In the genomic region with DNA sequence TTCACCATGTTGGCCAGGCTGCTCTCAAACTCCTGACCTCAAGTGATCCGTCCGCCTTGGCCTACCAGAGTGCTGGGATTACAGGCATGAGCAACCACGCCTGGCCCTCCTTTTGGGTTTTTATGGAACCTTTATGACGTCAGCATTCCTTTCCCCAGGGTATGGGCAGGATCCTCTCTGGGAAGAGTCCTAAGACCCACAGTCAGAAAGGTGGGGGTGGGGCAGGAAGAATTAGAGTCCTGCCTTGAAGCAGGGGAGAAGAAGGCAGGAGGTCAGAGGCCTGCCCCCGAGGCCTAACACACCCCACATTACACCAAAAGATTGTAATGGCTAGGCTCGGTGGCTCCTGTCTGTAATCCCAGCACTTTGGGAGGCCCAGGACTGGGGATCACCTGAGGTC, we compare ENCODE assay signal across 21 cellular contexts. TPM values are rescaled to one million over a fixed set of nuclear protein-coding genes. Genes with fewer than 3 reads are reported as not detected.
DNase-seq lines count a peak whose midpoint lies in the region; ATAC-seq and TF ChIP-seq lines count a peak whose summit lies in the region.
"Had no signal": no experiment of that assay in that cellular context is flagged by ENCODE, and none has a peak within 500 bp of the region (broad histone marks: within the 10 kb centered on the region; RNA-seq: fewer than 3 reads in every experiment).

No MANE protein-coding gene starts in this region.

- no peak overlapping the region for H2BK5ac ChIP-seq in mesendoderm (ENCODE audit: low read length)

- no peak for ATAC-seq in HG03159 (IDR thresholded peaks at IDR 0.05; ENCODE audit: unreplicated experiment)
- ATAC-seq: GM12878, GM23338, HCT116, K562, Panc1 had no signal

- 84 to 92% methylated on average over 4 to 6 of the region's 6 CpGs for WGBS in endodermal cell (ENCODE audit: insufficient coverage in 1 of 2, insufficient read length in 1 of 2), 2 experiments
- WGBS in mesendoderm (ENCODE audit: extremely low coverage, insufficient coverage, low lambda C conversion rate) = no CpG with 5 or more reads among the region's 6 CpGs

- H3K4me3 ChIP-seq in endodermal cell (ENCODE audit: low read length) (no peak overlapping the region), mesendoderm (ENCODE audit: low read length) (no peak overlapping the region), foreskin fibroblast (ENCODE audit: low read depth in 1 of 2, low read length in 2 of 2) (no peak overlapping the region)
- H3K4me3 ChIP-seq: GM12878, GM23338, K562 had no signal

- H3K27me3 ChIP-seq in endodermal cell (ENCODE audit: control insufficient read depth, insufficient read depth, low read length, poor library complexity, severe bottlenecking) (no peaks in the 10 kb centered on the region), mesendoderm (ENCODE audit: insufficient read depth, low read length, poor library complexity) (no peaks in the 10 kb centered on the region)

- no peak overlapping the region for H3K9ac ChIP-seq in endodermal cell (ENCODE audit: extremely low read depth, low read length, poor library complexity, severe bottlenecking)
- no peak overlapping the region for H3K9ac ChIP-seq in mesendoderm (ENCODE audit: low read length)

- peak overlapping the region; percentile 5 for H3K18ac ChIP-seq in mesendoderm (ENCODE audit: low read length)

- H3K79me1 ChIP-seq in mesendoderm (ENCODE audit: low read length) = no peaks in the 10 kb centered on the region

- H3K4me1 Mint-ChIP-seq in endodermal cell = peaks cover 14% of the 10 kb centered on the region

- H3K36me3 ChIP-seq in endodermal cell (ENCODE audit: control insufficient read depth, insufficient read depth, low read length) = no peaks in the 10 kb centered on the region
- no peaks in the 10 kb centered on the region for H3K36me3 ChIP-seq in mesendoderm (ENCODE audit: control insufficient read depth, insufficient read depth, low read length)

- H3K23ac ChIP-seq in mesendoderm (ENCODE audit: low read length) = no peak overlapping the region

- H3K4ac ChIP-seq in mesendoderm (ENCODE audit: low read depth, low read length) = no peak overlapping the region

- H2BK15ac ChIP-seq in mesendoderm (replicated peaks; ENCODE audit: low read depth) = no peak overlapping the region

- no peak overlapping the region for H4K8ac ChIP-seq in mesendoderm (ENCODE audit: low read depth, low read length)

- no peak overlapping the region for H3K4me2 ChIP-seq in mesendoderm (ENCODE audit: low read length)
- H3K4me2 ChIP-seq: GM23338 had no signal

- no peak overlapping the region for H3K4me3 Mint-ChIP-seq in endodermal cell
- H3K4me3 Mint-ChIP-seq: CD14-positive monocyte, GM23338 had no signal

- no peaks in the 10 kb centered on the region for H3K36me3 Mint-ChIP-seq in endodermal cell (ENCODE audit: low read depth)
- H3K36me3 Mint-ChIP-seq: CD14-positive monocyte had no signal

- H3K4me1 ChIP-seq in endodermal cell (ENCODE audit: control insufficient read depth, insufficient read depth, low read length) = peaks cover 5% of the 10 kb centered on the region
- H3K4me1 ChIP-seq in mesendoderm (ENCODE audit: control insufficient read depth, low read depth, low read length) = no peaks in the 10 kb centered on the region

- no peaks in the 10 kb centered on the region for H3K9me3 ChIP-seq in endodermal cell (ENCODE audit: control insufficient read depth, low read length)

- no peaks in the 10 kb centered on the region for H3K9me3 Mint-ChIP-seq in endodermal cell

- no peak overlapping the region for H3K27ac ChIP-seq in endodermal cell (ENCODE audit: low read depth, low read length)
- H3K27ac ChIP-seq in mesendoderm (ENCODE audit: low read depth, low read length) = no peak overlapping the region

- H3K79me2 ChIP-seq in mesendoderm (ENCODE audit: control insufficient read depth, insufficient read depth, low read length) = no peaks in the 10 kb centered on the region

- no peak overlapping the region for H2AK5ac ChIP-seq in mesendoderm (ENCODE audit: low read length)

- H3K27me3 Mint-ChIP-seq in endodermal cell (ENCODE audit: insufficient read depth) = no peaks in the 10 kb centered on the region

- no peak overlapping the region for H4K5ac ChIP-seq in mesendoderm (ENCODE audit: low read length)

- no peak overlapping the region for H3K56ac ChIP-seq in mesendoderm (ENCODE audit: low read length)

- H3K27ac Mint-ChIP-seq in endodermal cell = no peak overlapping the region
- H3K27ac Mint-ChIP-seq: CD14-positive monocyte, GM23338 had no signal

- H2BK120ac ChIP-seq in mesendoderm (ENCODE audit: low read depth, low read length) = no peak overlapping the region

- DNase-seq in EL (peak; percentile 36), NCI-H226 (peak; percentile 47), endodermal cell (peak; percentile 59), mesendoderm (peak; percentile 76), NCI-H1092 treated with DMSO at 0.1 percent for 48 hours (lab: John Stamatoyannopoulos, UW) (no peak), foreskin fibroblast (no peak)
- DNase-seq in stimulated activated CD4-positive, alpha-beta T cell treated with anti-CD3 and anti-CD28 coated beads, Interleukin-12 subunit alpha, Interleukin-12 subunit beta, amount 100 ng/mL, for 4 hours = no peak
- DNase-seq: COR-L47, DMS53, NCI-H1436 treated with DMSO at 0.1 percent for 48 hours, NCI-H2029 treated with DMSO at 0.1 percent for 48 hours, NCI-H510A, NCI-H82, SHP77 had no signal

- no peak for TF ChIP-seq CTCF in endodermal cell (conservative IDR thresholded peaks at IDR 0.05)
- TF ChIP-seq CTCF in foreskin fibroblast (IDR thresholded peaks at IDR 0.05; ENCODE audit: low read depth, low read length) = no peak

RNA-seq across cellular contexts. Expression of gene CDK17, which starts 30.8 kb away (rescaled TPM):
- total RNA-seq in endodermal cell = 10 to 100 TPM; 36.2 to 39.9 TPM
- 33.3 TPM for polyA plus RNA-seq in endodermal cell (2013, experiment 1 of 2)
- 34.4 TPM for polyA plus RNA-seq in endodermal cell (2013, experiment 2 of 2)
- 12.7 TPM for polyA plus RNA-seq in mesendoderm (2013, experiment 1 of 2)
- polyA plus RNA-seq in mesendoderm (2013, experiment 2 of 2) = 12.7 TPM

RNA-seq across cellular contexts. Expression of gene CFAP54, which starts 58.3 kb away (rescaled TPM):
- total RNA-seq in endodermal cell = 1 to 10 TPM; 1.5 to 1.7 TPM
- polyA plus RNA-seq in endodermal cell (2013, experiment 1 of 2) = 0.64 TPM
- 1.3 TPM for polyA plus RNA-seq in endodermal cell (2013, experiment 2 of 2)
- 0.10 TPM for polyA plus RNA-seq in mesendoderm (2013, experiment 1 of 2)
- 0.15 TPM for polyA plus RNA-seq in mesendoderm (2013, experiment 2 of 2)
- polyA plus RNA-seq: CD14-positive monocyte had no signal

Comparison
In these comparisons a context has a peak if more than half of its experiments do, and no peak if none do; other contexts are left out.
1. DNase-seq: peak in EL (single experiment), NCI-H226 (single experiment), endodermal cell (single experiment) and mesendoderm (single experiment); none in stimulated activated CD4-positive, alpha-beta T cell treated with anti-CD3 and anti-CD28 coated beads, Interleukin-12 subunit alpha, Interleukin-12 subunit beta, amount 100 ng/mL, for 4 hours (single experiment), NCI-H1092 treated with DMSO at 0.1 percent for 48 hours (single experiment) and foreskin fibroblast (0 of 2).